ENCODE assay signal across 10 cellular contexts in genomic region chr7:1709900-1710299, GRCh38. TPM values are rescaled to one million over a fixed set of nuclear protein-coding genes. Genes with fewer than 3 reads are reported as not detected.
A peak's percentile ranks its signal among the peaks of the same experiment; 100 is the strongest.
DNase-seq lines count a peak whose midpoint lies in the region; ATAC-seq and TF ChIP-seq lines count a peak whose summit lies in the region.
"Had no signal": no experiment of that assay in that cellular context is flagged by ENCODE, and none has a peak within 500 bp of the region (broad histone marks: within the 10 kb centered on the region; RNA-seq: fewer than 3 reads in every experiment).

No MANE protein-coding gene starts in this region.

- H3K36me3 Mint-ChIP-seq in activated T-helper 17 cell treated with anti-CD3 and anti-CD28 coated beads, Interleukin-2, amount 50 U/mL, for 72 hours (ENCODE audit: low read depth) = no peaks in the 10 kb centered on the region
- H3K36me3 Mint-ChIP-seq: activated naive CD8-positive, alpha-beta T cell treated with anti-CD3 and anti-CD28 coated beads, Interleukin-2, amount 10 ng/mL, durations not matched to agents 7 days and 5 days had no signal

- H3K4me3 Mint-ChIP-seq in activated T-helper 17 cell treated with anti-CD3 and anti-CD28 coated beads, Interleukin-2, amount 50 U/mL, for 72 hours = no peak overlapping the region
- H3K4me3 Mint-ChIP-seq: activated CD4-positive, alpha-beta T cell treated with anti-CD3 and anti-CD28 coated beads, Interleukin-2, amount 10 ng/mL, durations not matched to agents 7 days and 5 days; activated naive CD8-positive, alpha-beta T cell treated with anti-CD3 and anti-CD28 coated beads, Interleukin-2, amount 10 ng/mL, durations not matched to agents 7 days and 5 days had no signal

- H3K27me3 ChIP-seq in A673 (replicated peaks; ENCODE audit: insufficient read depth, low read depth, low read length, poor library complexity) (no peaks in the 10 kb centered on the region), SK-N-SH (ENCODE audit: insufficient read depth) (no peaks in the 10 kb centered on the region; the same call in 1 of the 2 replicates), foreskin keratinocyte (peaks cover 17% of the 10 kb centered on the region)

- H3K4me3 ChIP-seq in A673 (ENCODE audit: low read depth, low read length, poor library complexity, severe bottlenecking) = no peak overlapping the region
- H3K4me3 ChIP-seq in GM12864 (ENCODE audit: low read depth, low read length) = no peak overlapping the region
- no peak overlapping the region; a peak in 1 of 4 replicates for H3K4me3 ChIP-seq in SK-N-SH (ENCODE audit: low read depth in 2 of 2, low read length in 1 of 2)

- no peaks in the 10 kb centered on the region for H3K4me1 Mint-ChIP-seq in activated T-helper 17 cell treated with anti-CD3 and anti-CD28 coated beads, Interleukin-2, amount 50 U/mL, for 72 hours
- H3K4me1 Mint-ChIP-seq: activated CD4-positive, alpha-beta T cell treated with anti-CD3 and anti-CD28 coated beads, Interleukin-2, amount 10 ng/mL, durations not matched to agents 7 days and 5 days; activated naive CD8-positive, alpha-beta T cell treated with anti-CD3 and anti-CD28 coated beads, Interleukin-2, amount 10 ng/mL, durations not matched to agents 7 days and 5 days had no signal

- H2AFZ ChIP-seq in SK-N-SH (ENCODE audit: low read depth) = no peak overlapping the region

- intact Hi-C loops in A673 (cut with micrococcal nuclease; ENCODE audit: unreplicated experiment) = no loop called here

- no peaks in the 10 kb centered on the region for H3K27me3 Mint-ChIP-seq in activated T-helper 17 cell treated with anti-CD3 and anti-CD28 coated beads, Interleukin-2, amount 50 U/mL, for 72 hours
- H3K27me3 Mint-ChIP-seq: activated CD4-positive, alpha-beta T cell treated with anti-CD3 and anti-CD28 coated beads, Interleukin-2, amount 10 ng/mL, durations not matched to agents 7 days and 5 days had no signal

- POLR2A ChIA-PET in A673 (lab: Charles Lee; ENCODE audit: low non-redundant PET) (no interaction called here), SK-N-SH (lab: Yijun Ruan, JAX) (no interaction called here)

- no peaks in the 10 kb centered on the region for H3K36me3 ChIP-seq in A673 (ENCODE audit: insufficient read depth, low read length, poor library complexity, severe bottlenecking)
- H3K36me3 ChIP-seq in SK-N-SH (replicated peaks in 1 of 2; ENCODE audit: control insufficient read depth in 1 of 2, insufficient read depth in 2 of 2, low read length in 1 of 2) = no peaks in the 10 kb centered on the region

- H3K9me3 Mint-ChIP-seq in activated T-helper 17 cell treated with anti-CD3 and anti-CD28 coated beads, Interleukin-2, amount 50 U/mL, for 72 hours = no peaks in the 10 kb centered on the region

- CTCF ChIA-PET in A673 (lab: Charles Lee) = no interaction called here
- CTCF ChIA-PET in SK-N-SH (lab: Yijun Ruan, JAX) = interaction anchor here (0.6 to 2.2 kb wide), 10 partner anchors 8 to 491 kb away, joined by 3 to 7 read pairs (median 3); no protein-coding TSS in a partner anchor

- H3F3A ChIP-seq in SK-N-SH (replicated peaks; ENCODE audit: insufficient read depth) = no peaks in the 10 kb centered on the region

- H3K4me1 ChIP-seq in A673 (ENCODE audit: insufficient read depth, low read length, poor library complexity, severe bottlenecking) (no peaks in the 10 kb centered on the region), SK-N-SH (ENCODE audit: control insufficient read depth in 1 of 2, insufficient read depth in 2 of 2, low read depth in 1 of 2, low read length in 1 of 2) (peaks cover 0 to 48% of the 10 kb centered on the region in 2 experiments; a peak in 2 of 4 replicates), foreskin keratinocyte (no peaks in the 10 kb centered on the region)

- no TSS peak for BruUV-seq in A673 (replicated peaks; lab: Mats Ljungman, UMichigan)

- H3K9me2 ChIP-seq in SK-N-SH = no peaks in the 10 kb centered on the region

- H3K27ac ChIP-seq in A673 (ENCODE audit: low read depth, low read length, poor library complexity, severe bottlenecking) = no peak overlapping the region
- no peak overlapping the region for H3K27ac ChIP-seq in SK-N-SH (ENCODE audit: low read depth in 2 of 2, low read length in 1 of 2)
- no peak overlapping the region for H3K27ac ChIP-seq in foreskin keratinocyte

- TF ChIP-seq CTCF in A673 (conservative IDR thresholded peaks at IDR 0.05; ENCODE audit: low read depth, low read length) = peak; percentile 52
- TF ChIP-seq CTCF in GM12864 (IDR thresholded peaks at IDR 0.05; ENCODE audit: low read depth, low read length, missing control alignments) = peak; percentile 37
- peak; percentile 57 for TF ChIP-seq CTCF in SK-N-SH (IDR thresholded peaks at IDR 0.05)
- peak; percentile 54 for TF ChIP-seq CTCF in foreskin keratinocyte (conservative IDR thresholded peaks at IDR 0.05)

- TF ChIP-seq EP300 in SK-N-SH (IDR thresholded peaks at IDR 0.05; ENCODE audit: borderline replicate concordance in 1 of 2, low read depth in 1 of 2, low read length in 1 of 2) = no peak

- TF ChIP-seq RAD21 in SK-N-SH (IDR thresholded peaks at IDR 0.05; ENCODE audit: low read length) = no peak

- WGBS in SK-N-SH (ENCODE audit: low lambda C conversion rate) = 66% methylated on average over 4 of the region's 4 CpGs

- no peak overlapping the region for H3K4me2 ChIP-seq in SK-N-SH

- no peak overlapping the region for H3K9ac ChIP-seq in SK-N-SH

- no peaks in the 10 kb centered on the region for H4K20me1 ChIP-seq in SK-N-SH (ENCODE audit: insufficient read depth)

- H3K27ac Mint-ChIP-seq in activated T-helper 17 cell treated with anti-CD3 and anti-CD28 coated beads, Interleukin-2, amount 50 U/mL, for 72 hours = no peak overlapping the region
- H3K27ac Mint-ChIP-seq: activated CD4-positive, alpha-beta T cell treated with anti-CD3 and anti-CD28 coated beads, Interleukin-2, amount 10 ng/mL, durations not matched to agents 7 days and 5 days; activated naive CD8-positive, alpha-beta T cell treated with anti-CD3 and anti-CD28 coated beads, Interleukin-2, amount 10 ng/mL, durations not matched to agents 7 days and 5 days had no signal

- no peak for ATAC-seq in foreskin keratinocyte
- ATAC-seq in activated T-helper 17 cell treated with anti-CD3 and anti-CD28 coated beads, Interleukin-2, amount 50 U/mL, for 72 hours (replicated peaks) = no peak
- no peak for ATAC-seq in GM21576 (IDR thresholded peaks at IDR 0.05; ENCODE audit: unreplicated experiment)

- DNase-seq in A673 (ENCODE audit: low spot score) = no peak
- no peak for DNase-seq in GM12864 (ENCODE audit: low read depth)
- DNase-seq in SK-N-SH = peak; percentile 31
- DNase-seq in foreskin keratinocyte = no peak
- no peak for DNase-seq in NCI-H69 (lab: John Stamatoyannopoulos, UW)
- no peak for DNase-seq in stimulated activated CD4-positive, alpha-beta T cell treated with anti-CD3 and anti-CD28 coated beads, Interleukin-1b, Interleukin-23, amount 100 ng/mL, for 48 hours
- DNase-seq: activated CD4-positive, alpha-beta T cell treated with anti-CD3 and anti-CD28 coated beads, Interleukin-2, amount 10 ng/mL, durations not matched to agents 7 days and 5 days had no signal

- no peaks in the 10 kb centered on the region for H3K79me2 ChIP-seq in SK-N-SH (ENCODE audit: insufficient read depth)

- H3K9me3 ChIP-seq in A673 (ENCODE audit: low read depth, low read length, poor library complexity, severe bottlenecking) (peaks cover 4% of the 10 kb centered on the region), SK-N-SH (peaks cover 8% of the 10 kb centered on the region; the same call in 1 of the 2 replicates)

TF ChIP-seq in SK-N-SH, 30 proteins besides CTCF, POLR2A, EP300 and RAD21 (continues in another document):
- TF ChIP-seq MAX (IDR thresholded peaks at IDR 0.05; ENCODE audit: low read depth) (no peak), RFX5 (IDR thresholded peaks at IDR 0.05; ENCODE audit: low read length) (no peak), GABPA (IDR thresholded peaks at IDR 0.05; ENCODE audit: low read depth) (no peak), TAF1 (IDR thresholded peaks at IDR 0.05; ENCODE audit: borderline replicate concordance, low read depth, low read length) (no peak), FOXM1 (IDR thresholded peaks at IDR 0.05; ENCODE audit: low read depth) (no peak)
- TF ChIP-seq, protein P1, sequence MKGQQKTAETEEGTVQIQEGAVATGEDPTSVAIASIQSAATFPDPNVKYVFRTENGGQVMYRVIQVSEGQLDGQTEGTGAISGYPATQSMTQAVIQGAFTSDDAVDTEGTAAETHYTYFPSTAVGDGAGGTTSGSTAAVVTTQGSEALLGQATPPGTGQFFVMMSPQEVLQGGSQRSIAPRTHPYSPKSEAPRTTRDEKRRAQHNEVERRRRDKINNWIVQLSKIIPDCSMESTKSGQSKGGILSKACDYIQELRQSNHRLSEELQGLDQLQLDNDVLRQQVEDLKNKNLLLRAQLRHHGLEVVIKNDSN (IDR thresholded peaks at IDR 0.05; ENCODE audit: borderline replicate concordance, low read depth) = no peak

RNA-seq across cellular contexts. Expression of gene ELFN1, which starts 39.8 kb away (rescaled TPM):
- total RNA-seq in A673 (2021) (0.09 TPM in 1 of 2 replicates, not detected in the other), foreskin keratinocyte (0.10 TPM in 1 of 2 replicates, not detected in the other)
- polyA plus RNA-seq in SK-N-SH (2012; rRNA removed) (0.05 and 0.06 TPM in 2 replicates), foreskin keratinocyte (0.02 and 0.06 TPM in 2 replicates)
- polyA plus RNA-seq in SK-N-SH (2012; cell fraction: cytosol; rRNA removed) = 0.01 and 0.03 TPM in 2 replicates
- 0.01 and 0.05 TPM in 2 replicates for polyA plus RNA-seq in SK-N-SH (2012; cell fraction: nucleus; rRNA removed)
- total RNA-seq in activated T-helper 17 cell treated with anti-CD3 and anti-CD28 coated beads, Interleukin-2, amount 50 U/mL, for 72 hours = under 1 TPM; 0.06 to 0.19 TPM
- total RNA-seq: activated naive CD8-positive, alpha-beta T cell treated with anti-CD3 and anti-CD28 coated beads, Interleukin-2, amount 10 ng/mL, durations not matched to agents 7 days and 5 days had no signal
